ENCODE assay signal across 15 cellular contexts in genomic region chr18:23541349-23542093, GRCh38. TPM values are rescaled to one million over a fixed set of nuclear protein-coding genes. Genes with fewer than 3 reads are reported as not detected.
DNase-seq lines count a peak whose midpoint lies in the region; ATAC-seq and TF ChIP-seq lines count a peak whose summit lies in the region.
"Had no signal": no experiment of that assay in that cellular context is flagged by ENCODE, and none has a peak within 500 bp of the region (broad histone marks: within the 10 kb centered on the region; RNA-seq: fewer than 3 reads in every experiment).

No MANE protein-coding gene starts in this region.

- no peaks in the 10 kb centered on the region for H3K27me3 Mint-ChIP-seq in activated naive CD4-positive, alpha-beta T cell treated with anti-CD3 and anti-CD28 coated beads, Interleukin-2, amount 50 U/mL, for 24 hours
- no peaks in the 10 kb centered on the region for H3K27me3 Mint-ChIP-seq in activated B cell treated with CpG ODN at 0.5 μM for 24 hours

- peaks cover 18% of the 10 kb centered on the region for H3K36me3 Mint-ChIP-seq in activated naive CD4-positive, alpha-beta T cell treated with anti-CD3 and anti-CD28 coated beads, Interleukin-2, amount 50 U/mL, for 24 hours
- H3K36me3 Mint-ChIP-seq in activated B cell treated with CpG ODN at 0.5 μM for 24 hours (ENCODE audit: low read depth) = peaks cover 83% of the 10 kb centered on the region

- H3K27ac ChIP-seq in effector memory CD4-positive, alpha-beta T cell (ENCODE audit: insufficient read depth, low read length, poor library complexity, severe bottlenecking) = peak overlapping the region; percentile 9
- peak overlapping the region; percentile 29 for H3K27ac ChIP-seq in substantia nigra (ENCODE audit: low read depth, low read length, poor library complexity, severe bottlenecking)
- H3K27ac ChIP-seq: thoracic aorta had no signal

- H3K4me1 Mint-ChIP-seq in activated naive CD4-positive, alpha-beta T cell treated with anti-CD3 and anti-CD28 coated beads, Interleukin-2, amount 50 U/mL, for 24 hours = peaks cover 40% of the 10 kb centered on the region
- peaks cover 35% of the 10 kb centered on the region for H3K4me1 Mint-ChIP-seq in activated B cell treated with CpG ODN at 0.5 μM for 24 hours

- CTCF ChIA-PET in activated B cell treated with CpG ODN at 0.5 μM for 24 hours (lab: Charles Lee) = interaction anchor here (1.4 to 2.4 kb wide), 2 partner anchors 25 to 130 kb away, joined by 3 to 10 read pairs; no protein-coding TSS in a partner anchor

- no peaks in the 10 kb centered on the region for H3K9me3 ChIP-seq in effector memory CD4-positive, alpha-beta T cell (ENCODE audit: control insufficient read depth, low read length)
- H3K9me3 ChIP-seq: colonic mucosa, thoracic aorta had no signal

- H3K4me3 ChIP-seq in effector memory CD4-positive, alpha-beta T cell (ENCODE audit: insufficient read depth, low read depth, low read length, poor library complexity, severe bottlenecking) = no peak overlapping the region
- H3K4me3 ChIP-seq: colonic mucosa, thoracic aorta had no signal

- peak overlapping the region; percentile 54 for H3K4me3 Mint-ChIP-seq in activated naive CD4-positive, alpha-beta T cell treated with anti-CD3 and anti-CD28 coated beads, Interleukin-2, amount 50 U/mL, for 24 hours
- no peak overlapping the region for H3K4me3 Mint-ChIP-seq in activated B cell treated with CpG ODN at 0.5 μM for 24 hours

- DNase-seq in activated naive CD4-positive, alpha-beta T cell (lab: John Stamatoyannopoulos, UW) = no peak
- no peak for DNase-seq in activated B cell treated with CpG ODN at 0.5 μM for 24 hours
- no peak for DNase-seq in effector memory CD4-positive, alpha-beta T cell
- no peak for DNase-seq in substantia nigra (lab: John Stamatoyannopoulos, UW)
- no peak for DNase-seq in superior temporal gyrus (ENCODE audit: extremely low spot score)
- no peak for DNase-seq in UCSD-AML1 (lab: John Stamatoyannopoulos, UW; ENCODE audit: unreplicated experiment)
- DNase-seq in occipital lobe (lab: John Stamatoyannopoulos, UW) = no peak
- DNase-seq: activated CD4-positive, CD25-positive, alpha-beta regulatory T cell treated with anti-CD3 and anti-CD28 coated beads, Interleukin-2, amount 50 U/mL, for 72 hours; activated gamma-delta T cell treated with Interleukin-2 at 50 U/mL for 16 hours; colonic mucosa; NCI-H1092 treated with DMSO at 0.1 percent for 48 hours; NCI-H345 had no signal

- intact Hi-C loops in activated B cell treated with CpG ODN at 0.5 μM for 24 hours (cut with micrococcal nuclease) = loop anchor here (1.0 to 2.0 kb wide), 2 partner anchors 17 to 45 kb away; partner anchors contain the start of gene NPC1

- peaks cover 19% of the 10 kb centered on the region for H3K4me1 ChIP-seq in effector memory CD4-positive, alpha-beta T cell (ENCODE audit: control insufficient read depth, insufficient read depth, low read length, poor library complexity, severe bottlenecking)
- H3K4me1 ChIP-seq: colonic mucosa had no signal

- no peak for ATAC-seq in activated B cell treated with CpG ODN at 0.5 μM for 24 hours (ENCODE audit: low read depth)
- ATAC-seq: SK-N-SH treated with all-trans-retinoic acid at 6 μM for 48 hours had no signal

- H3K9me3 Mint-ChIP-seq in activated naive CD4-positive, alpha-beta T cell treated with anti-CD3 and anti-CD28 coated beads, Interleukin-2, amount 50 U/mL, for 24 hours = no peaks in the 10 kb centered on the region
- H3K9me3 Mint-ChIP-seq in activated B cell treated with CpG ODN at 0.5 μM for 24 hours = no peaks in the 10 kb centered on the region

- no peaks in the 10 kb centered on the region for H3K27me3 ChIP-seq in effector memory CD4-positive, alpha-beta T cell (replicated peaks; ENCODE audit: control insufficient read depth, insufficient read depth, low read length, poor library complexity, severe bottlenecking)
- H3K27me3 ChIP-seq: colonic mucosa had no signal

- H3K27ac Mint-ChIP-seq in activated naive CD4-positive, alpha-beta T cell treated with anti-CD3 and anti-CD28 coated beads, Interleukin-2, amount 50 U/mL, for 24 hours = peak overlapping the region; percentile 79
- H3K27ac Mint-ChIP-seq in activated B cell treated with CpG ODN at 0.5 μM for 24 hours = peak overlapping the region; percentile 54

- POLR2A ChIA-PET in activated B cell treated with CpG ODN at 0.5 μM for 24 hours (lab: Charles Lee) = interaction anchor here (0.9 kb wide), 1 partner anchor 44 kb away, joined by 4 read pairs; the partner anchor contains the start of gene NPC1

- TF ChIP-seq CTCF in activated B cell treated with CpG ODN at 0.5 μM for 24 hours (IDR thresholded peaks at IDR 0.05) = no peak

- H3K36me3 ChIP-seq in effector memory CD4-positive, alpha-beta T cell (ENCODE audit: control insufficient read depth, insufficient read depth, low read length) = peaks cover 62% of the 10 kb centered on the region

RNA-seq across cellular contexts. Expression of gene RMC1, which starts 38.2 kb away (rescaled TPM):
- total RNA-seq in activated B cell treated with CpG ODN at 0.5 μM for 24 hours (58.4 and 71.2 TPM in 2 replicates), occipital lobe (37.0 TPM)

RNA-seq across cellular contexts. Expression of gene NPC1, which starts 44.8 kb away (rescaled TPM):
- total RNA-seq in activated B cell treated with CpG ODN at 0.5 μM for 24 hours (31.9 and 36.5 TPM in 2 replicates), occipital lobe (25.3 TPM)
